7 cellular contexts compared by ENCODE assay signal in genomic region chr3:11845661-11846060, GRCh38. TPM values are rescaled to one million over a fixed set of nuclear protein-coding genes. Genes with fewer than 3 reads are reported as not detected.
DNase-seq lines count a peak whose midpoint lies in the region; ATAC-seq and TF ChIP-seq lines count a peak whose summit lies in the region.

No MANE protein-coding gene starts in this region.

- H3K9me2 ChIP-seq in SU-DHL-6 (replicated peaks; ENCODE audit: insufficient read depth, low read length), result no peaks in the 10 kb centered on the region

- no peak overlapping the region for H3K18ac ChIP-seq in H9 (ENCODE audit: insufficient read length, low read depth, low read length)

- TF ChIP-seq CTCF in H9 (conservative IDR thresholded peaks at IDR 0.05) (no peak), SU-DHL-6 (IDR thresholded peaks at IDR 0.05; ENCODE audit: insufficient read depth, low read length, poor library complexity, severe bottlenecking) (no peak), fibroblast of the aortic adventitia (IDR thresholded peaks at IDR 0.05; ENCODE audit: insufficient read depth, low read length) (no peak)

- H3K4me1 Mint-ChIP-seq in H9, result peaks cover 20 to 21% of the 10 kb centered on the region in 2 experiments

- no peaks in the 10 kb centered on the region for H3K4me1 ChIP-seq in H9 (ENCODE audit: insufficient read depth, low read length)

- H4K20me1 ChIP-seq in H9 (ENCODE audit: control insufficient read depth, insufficient read depth, insufficient read length) (no peaks in the 10 kb centered on the region), SU-DHL-6 (ENCODE audit: low read depth, low read length) (no peaks in the 10 kb centered on the region)

- H3K9ac ChIP-seq in H9 (ENCODE audit: extremely low read depth, insufficient read length, low read length), result peak overlapping the region; percentile 20
- peak overlapping the region; percentile 92 for H3K9ac ChIP-seq in SU-DHL-6 (ENCODE audit: low read length)

- peaks cover 11% of the 10 kb centered on the region for H3K23me2 ChIP-seq in H9 (ENCODE audit: insufficient read length, low read depth, low read length, poor library complexity, severe bottlenecking)

- no peak overlapping the region for H4K91ac ChIP-seq in H9 (ENCODE audit: insufficient read length, low read depth, low read length)

- no peak overlapping the region for H4K8ac ChIP-seq in H9 (replicated peaks; ENCODE audit: insufficient read length, low read depth, low read length)

- H3K4me3 ChIP-seq in SU-DHL-6 (ENCODE audit: insufficient read depth, low read length, poor library complexity, severe bottlenecking) (peak overlapping the region; percentile 98), fibroblast of the aortic adventitia (ENCODE audit: low read depth, low read length) (peak overlapping the region; percentile 99), skeletal muscle cell (ENCODE audit: low read depth, low read length) (peak overlapping the region; percentile 98)

- no peak overlapping the region for H3K27ac Mint-ChIP-seq in H9

- no peaks in the 10 kb centered on the region for H3K79me1 ChIP-seq in H9 (ENCODE audit: insufficient read depth, low read depth, low read length, poor library complexity, severe bottlenecking)

- H3K4me3 Mint-ChIP-seq in H9, result peak overlapping the region; percentile 100

- H3K4me2 ChIP-seq in H9 (ENCODE audit: insufficient read depth, insufficient read length, low read length) (peak overlapping the region; percentile 99), SU-DHL-6 (ENCODE audit: low read depth, low read length, poor library complexity, severe bottlenecking) (peak overlapping the region; percentile 93)

- H3K27me3 ChIP-seq in H9 (ENCODE audit: insufficient read depth, low read length), result no peaks in the 10 kb centered on the region; the same call in 1 of the 2 replicates
- no peaks in the 10 kb centered on the region for H3K27me3 ChIP-seq in SU-DHL-6 (ENCODE audit: low read length)

- H3K79me2 ChIP-seq in H9 (ENCODE audit: insufficient read depth, low read length), result no peaks in the 10 kb centered on the region
- peaks cover 28% of the 10 kb centered on the region for H3K79me2 ChIP-seq in SU-DHL-6 (ENCODE audit: insufficient read depth, low read length)

- no peak for DNase-seq in H9
- DNase-seq in fibroblast of the aortic adventitia (ENCODE audit: low read depth), result no peak
- DNase-seq in skeletal muscle cell (ENCODE audit: low read depth), result no peak
- DNase-seq in stimulated activated CD4-positive, alpha-beta T cell treated with anti-CD3 and anti-CD28 coated beads, Interleukin-2, amount 100 ng/mL, for 24 hours, result no peak

- H2BK5ac ChIP-seq in H9 (ENCODE audit: insufficient read length, low read length), result no peak overlapping the region

- no peak overlapping the region for H2AFZ ChIP-seq in H9 (ENCODE audit: low read length)
- H2AFZ ChIP-seq in SU-DHL-6 (ENCODE audit: low read depth, low read length, severe bottlenecking), result peak overlapping the region; percentile 76

- no peak overlapping the region for H3K56ac ChIP-seq in H9 (ENCODE audit: insufficient read length, low read depth, low read length)

- no peak overlapping the region for H3K23ac ChIP-seq in H9 (ENCODE audit: insufficient read length, low read depth, low read length)

- peaks cover 0 to under 1% of the 10 kb centered on the region in 2 experiments; a peak in 2 of 5 replicates for H3K9me3 Mint-ChIP-seq in H9

- H3K14ac ChIP-seq in H9 (ENCODE audit: insufficient read depth, low read length), result no peak overlapping the region

- H2BK20ac ChIP-seq in H9 (ENCODE audit: low read depth, low read length, poor library complexity, severe bottlenecking), result no peak overlapping the region

- no peaks in the 10 kb centered on the region for H3F3A ChIP-seq in SU-DHL-6 (ENCODE audit: insufficient read depth)

- H3K4ac ChIP-seq in H9 (ENCODE audit: low read depth, low read length), result no peak overlapping the region

- H3K9me3 ChIP-seq in H9 (ENCODE audit: control insufficient read depth, low read depth, low read length), result peaks cover under 1% of the 10 kb centered on the region
- H3K9me3 ChIP-seq in SU-DHL-6 (ENCODE audit: insufficient read depth, low read length), result no peaks in the 10 kb centered on the region

- WGBS in H9 (ENCODE audit: extremely low coverage, insufficient read length, low lambda C conversion rate), result no CpG with 5 or more reads among the region's 6 CpGs

- peaks cover 15 to 36% (median 29%) of the 10 kb centered on the region in 3 experiments for H3K36me3 Mint-ChIP-seq in H9 (ENCODE audit: insufficient read depth in 1 of 3, low read depth in 3 of 3)

- no peak overlapping the region for H3K27ac ChIP-seq in H9 (ENCODE audit: insufficient read length, low read depth, low read length)
- H3K27ac ChIP-seq in SU-DHL-6 (ENCODE audit: low read depth, low read length), result peak overlapping the region; percentile 26; the same call in 1 of the 2 replicates

- H3T11ph ChIP-seq in H9 (ENCODE audit: low read length), result no peak overlapping the region

- H3K36me3 ChIP-seq in SU-DHL-6 (ENCODE audit: low read length), result peaks cover 12% of the 10 kb centered on the region

- no peak overlapping the region for H4K5ac ChIP-seq in H9 (ENCODE audit: insufficient read length, low read depth, low read length)

- no peak overlapping the region for H2BK15ac ChIP-seq in H9 (ENCODE audit: low read depth, low read length)

- H2BK120ac ChIP-seq in H9 (ENCODE audit: low read depth, low read length, poor library complexity, severe bottlenecking), result no peak overlapping the region

- ATAC-seq in GM21529 (IDR thresholded peaks at IDR 0.05; ENCODE audit: unreplicated experiment), result no peak
- no peak for ATAC-seq in HG02610 (IDR thresholded peaks at IDR 0.05; ENCODE audit: unreplicated experiment)

- no peak overlapping the region for H2BK12ac ChIP-seq in H9 (ENCODE audit: insufficient read length, low read depth, low read length)

- H3K27me3 Mint-ChIP-seq in H9 (ENCODE audit: low read depth), result peaks cover 19% of the 10 kb centered on the region

- H2AK5ac ChIP-seq in H9 (ENCODE audit: insufficient read length, low read length), result no peak overlapping the region

RNA-seq across cellular contexts. Expression of gene TAMM41, which starts 1.0 kb away (rescaled TPM):
- total RNA-seq in H9 (2021) (23.5 and 24.3 TPM in 2 replicates), fibroblast of the aortic adventitia (ENCODE audit: low replicate concordance) (8.6 and 11.8 TPM in 2 replicates)
